In the genomic region with DNA sequence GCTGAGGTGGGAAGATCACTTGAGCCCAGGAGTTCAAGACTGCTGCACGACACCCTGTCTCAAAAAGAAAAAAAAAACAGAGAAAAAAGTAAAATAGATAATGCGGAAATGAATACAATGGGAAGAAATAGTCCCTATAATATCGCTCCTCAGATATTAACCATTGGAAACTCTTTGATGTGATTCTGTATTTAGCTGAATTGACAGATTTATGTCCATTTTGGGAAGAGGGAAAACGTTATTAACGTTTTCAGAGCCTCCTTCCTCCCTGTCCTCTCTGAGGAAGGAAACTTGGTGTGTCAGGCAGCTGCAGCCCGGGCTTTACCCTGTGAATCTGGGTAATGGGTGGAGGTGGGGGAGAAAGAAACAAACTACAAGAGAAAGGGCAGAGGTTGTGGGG, we compare ENCODE assay signal across 8 cellular contexts.
"Had no signal": no experiment of that assay in that cellular context is flagged by ENCODE, and none has a peak within 500 bp of the region (broad histone marks: within the 10 kb centered on the region; RNA-seq: fewer than 3 reads in every experiment).

No MANE protein-coding gene starts in this region.

- H3K9me3 Mint-ChIP-seq: IgD-negative memory B cell had no signal

- H3K27ac Mint-ChIP-seq: IgD-negative memory B cell had no signal

- H3K9me3 ChIP-seq: HAP-1 had no signal

- H3K27me3 Mint-ChIP-seq: IgD-negative memory B cell had no signal

- H3K36me3 Mint-ChIP-seq: IgD-negative memory B cell had no signal

- H3K4me3 ChIP-seq: GM23248, HAP-1 had no signal

- H3K9ac ChIP-seq: GM23248 had no signal

- H2AFZ ChIP-seq: GM23248 had no signal

- H3K36me3 ChIP-seq: HAP-1 had no signal

- H3K4me3 Mint-ChIP-seq: IgD-negative memory B cell had no signal

- FAIRE-seq: HTR-8/SVneo had no signal

- H3K27ac ChIP-seq: GM23248 had no signal

- ATAC-seq: HCT116 had no signal

- H3K4me1 Mint-ChIP-seq: IgD-negative memory B cell had no signal

- DNase-seq: GM23248, GOT3, H7, KG1 had no signal
